18 cellular contexts compared by ENCODE assay signal in genomic region chr6:13288969-13289391, GRCh38.
"Had no signal": no experiment of that assay in that cellular context is flagged by ENCODE, and none has a peak within 500 bp of the region (broad histone marks: within the 10 kb centered on the region; RNA-seq: fewer than 3 reads in every experiment).

No MANE protein-coding gene starts in this region.

- H3K27ac ChIP-seq: epithelial cell of prostate, right lobe of liver, upper lobe of left lung had no signal

- H3K9me3 ChIP-seq: body of pancreas, right lobe of liver had no signal

- H3K4me3 ChIP-seq: body of pancreas, mucosa of descending colon, upper lobe of left lung had no signal

- H3K9me3 Mint-ChIP-seq: natural killer cell had no signal

- H3K27me3 ChIP-seq: body of pancreas, right lobe of liver, upper lobe of left lung had no signal

- H3K4me1 ChIP-seq: body of pancreas had no signal

- ATAC-seq: natural killer cell; stimulated activated naive CD8-positive, alpha-beta T cell treated with anti-CD3 and anti-CD28 coated beads, Interleukin-15, amount 100 ng/mL, for 72 hours; T-helper 17 cell had no signal

- H3K4me3 Mint-ChIP-seq: activated CD4-positive, alpha-beta memory T cell treated with anti-CD3 and anti-CD28 coated beads, Interleukin-2, amount 10 ng/mL, durations not matched to agents 7 days and 5 days; activated naive CD8-positive, alpha-beta T cell; natural killer cell; stimulated activated naive CD8-positive, alpha-beta T cell treated with anti-CD3 and anti-CD28 coated beads, Interleukin-15, amount 100 ng/mL, for 72 hours; T-helper 17 cell had no signal

- H3K27me3 Mint-ChIP-seq: activated CD4-positive, alpha-beta memory T cell treated with anti-CD3 and anti-CD28 coated beads, Interleukin-2, amount 10 ng/mL, durations not matched to agents 7 days and 5 days; activated naive CD8-positive, alpha-beta T cell; progenitor cell of endocrine pancreas; stimulated activated naive CD8-positive, alpha-beta T cell treated with anti-CD3 and anti-CD28 coated beads, Interleukin-15, amount 100 ng/mL, for 72 hours; T-helper 17 cell had no signal

- DNase-seq: activated CD4-positive, alpha-beta T cell treated with anti-CD3 and anti-CD28 coated beads for 4 hours; activated CD8-positive, alpha-beta memory T cell treated with anti-CD3 and anti-CD28 coated beads, Interleukin-2, amount 50 U/mL, for 4 hours; activated gamma-delta T cell treated with Interleukin-2 at 50 U/mL for 16 hours; amniotic stem cell; effector memory CD4-positive, alpha-beta T cell; natural killer cell; occipital lobe; stimulated activated naive CD8-positive, alpha-beta T cell treated with anti-CD3 and anti-CD28 coated beads, Interleukin-15, amount 100 ng/mL, for 72 hours; T-helper 17 cell; upper lobe of left lung had no signal

- FAIRE-seq: frontal cortex had no signal

- H3K27ac Mint-ChIP-seq: activated CD4-positive, alpha-beta memory T cell treated with anti-CD3 and anti-CD28 coated beads, Interleukin-2, amount 10 ng/mL, durations not matched to agents 7 days and 5 days; activated naive CD8-positive, alpha-beta T cell; natural killer cell; progenitor cell of endocrine pancreas; stimulated activated naive CD8-positive, alpha-beta T cell treated with anti-CD3 and anti-CD28 coated beads, Interleukin-15, amount 100 ng/mL, for 72 hours; T-helper 17 cell had no signal

- H3K4me1 Mint-ChIP-seq: activated CD4-positive, alpha-beta memory T cell treated with anti-CD3 and anti-CD28 coated beads, Interleukin-2, amount 10 ng/mL, durations not matched to agents 7 days and 5 days; natural killer cell; stimulated activated naive CD8-positive, alpha-beta T cell treated with anti-CD3 and anti-CD28 coated beads, Interleukin-15, amount 100 ng/mL, for 72 hours; T-helper 17 cell had no signal
